Comparison of ENCODE assay signal across 21 cellular contexts in genomic region chr6:39847216-39847615, GRCh38. TPM values are rescaled to one million over a fixed set of nuclear protein-coding genes. Genes with fewer than 3 reads are reported as not detected.
DNase-seq lines count a peak whose midpoint lies in the region; ATAC-seq, FAIRE-seq and TF ChIP-seq lines count a peak whose summit lies in the region.
"Had no signal": no experiment of that assay in that cellular context is flagged by ENCODE, and none has a peak within 500 bp of the region (broad histone marks: within the 10 kb centered on the region; RNA-seq: fewer than 3 reads in every experiment).

No MANE protein-coding gene starts in this region.

- no peak overlapping the region for H3K9ac ChIP-seq in PC-3 (ENCODE audit: low read length)
- H3K9ac ChIP-seq: neural progenitor cell had no signal

- H3K27ac ChIP-seq in pancreas (no peak overlapping the region), PC-3 (ENCODE audit: low read length) (no peak overlapping the region)
- H3K27ac ChIP-seq: neural progenitor cell, SK-N-MC, upper lobe of left lung had no signal

- no peaks in the 10 kb centered on the region for H3K9me3 ChIP-seq in pancreas
- H3K9me3 ChIP-seq in PC-3 (ENCODE audit: low read length), result no peaks in the 10 kb centered on the region
- H3K9me3 ChIP-seq: upper lobe of left lung had no signal

- H3K4me3 ChIP-seq in choroid plexus epithelial cell (ENCODE audit: low read depth, low read length) (no peak overlapping the region), pancreas (no peak overlapping the region), PC-3 (ENCODE audit: low read length) (no peak overlapping the region)
- H3K4me3 ChIP-seq: neural progenitor cell, SK-N-MC, upper lobe of left lung had no signal

- ATAC-seq in left cardiac atrium (peak; percentile 73), pancreas (peak; percentile 64 to 87 (median 80)), PC-3 (no peak)

- no TSS peak for BruUV-seq in PC-3 (replicated peaks; lab: Mats Ljungman, UMichigan)

- TF ChIP-seq CTCF in choroid plexus epithelial cell (conservative IDR thresholded peaks at IDR 0.05; ENCODE audit: low read depth, low read length) (no peak), pancreas (IDR thresholded peaks at IDR 0.05) (no peak), PC-3 (conservative IDR thresholded peaks at IDR 0.05; ENCODE audit: low read depth, low read length) (no peak)

- CTCF ChIA-PET in PC-3 (lab: Charles Lee), result no interaction called here

- no peaks in the 10 kb centered on the region for H3K36me3 ChIP-seq in pancreas
- no peaks in the 10 kb centered on the region for H3K36me3 ChIP-seq in PC-3 (ENCODE audit: low read depth, low read length)
- H3K36me3 ChIP-seq: neural progenitor cell, upper lobe of left lung had no signal

- no peak overlapping the region for H2AFZ ChIP-seq in PC-3 (ENCODE audit: low read length)
- H2AFZ ChIP-seq: neural progenitor cell had no signal

- H3K4me2 ChIP-seq in PC-3 (ENCODE audit: low read length), result no peak overlapping the region
- H3K4me2 ChIP-seq: neural progenitor cell had no signal

- no peaks in the 10 kb centered on the region for H3K9me2 ChIP-seq in PC-3 (replicated peaks; ENCODE audit: low read length)

- POLR2A ChIA-PET in PC-3 (lab: Charles Lee; ENCODE audit: unreplicated experiment), result no interaction called here

- H3K4me1 ChIP-seq in pancreas (peaks cover 9 to 14% (median 11%) of the 10 kb centered on the region in 3 donors), PC-3 (ENCODE audit: insufficient read depth, low read length) (no peaks in the 10 kb centered on the region)
- H3K4me1 ChIP-seq: neural progenitor cell had no signal

- H3K27me3 ChIP-seq in pancreas (no peaks in the 10 kb centered on the region), PC-3 (ENCODE audit: low read length) (no peaks in the 10 kb centered on the region)
- H3K27me3 ChIP-seq: neural progenitor cell, upper lobe of left lung had no signal

- intact Hi-C loops in left cardiac atrium (cut with DNase I), result no loop called here
- intact Hi-C loops in pancreas (cut with DNase I), result no loop called here
- intact Hi-C loops in PC-3 (cut with micrococcal nuclease), result no loop called here

- no peak for FAIRE-seq in pancreas (lab: Jason Lieb, UNC)
- FAIRE-seq: A204.1, islet of Langerhans had no signal

- H4K20me1 ChIP-seq in PC-3 (ENCODE audit: low read length), result no peaks in the 10 kb centered on the region

- H3K79me2 ChIP-seq in PC-3 (ENCODE audit: low read length), result no peaks in the 10 kb centered on the region

- peak; percentile 28 for DNase-seq in AG08396 (ENCODE audit: low spot score)
- DNase-seq in choroid plexus epithelial cell (ENCODE audit: low read depth), result peak; percentile 30
- DNase-seq in left cardiac atrium, result peak; percentile 72
- DNase-seq in pancreas, result peak in 5 of 6 donors; percentile 36 to 69 (median 67)
- DNase-seq in NCI-H187 treated with DMSO at 0.1 percent for 48 hours (lab: John Stamatoyannopoulos, UW), result no peak
- DNase-seq in superior temporal gyrus (ENCODE audit: extremely low spot score), result no peak
- no peak for DNase-seq in NCI-H774 (lab: John Stamatoyannopoulos, UW)
- DNase-seq in PC-3, result no peak
- DNase-seq: activated naive CD4-positive, alpha-beta T cell treated with anti-CD3 and anti-CD28 coated beads, Interleukin-2, amount 50 U/mL, for 16 hours; CD4-positive, CD25-positive, alpha-beta regulatory T cell; effector memory CD4-positive, alpha-beta T cell; NCI-H2081; NCI-H524; stimulated activated CD4-positive, alpha-beta T cell treated with anti-CD3 and anti-CD28 coated beads, Interleukin-4, amount 100 ng/mL, for 24 hours; stimulated activated CD8-positive, alpha-beta memory T cell treated with anti-CD3 and anti-CD28 coated beads, Interleukin-4, amount 100 ng/mL, for 48 hours; upper lobe of left lung had no signal

- H3F3A ChIP-seq in PC-3 (ENCODE audit: low read length, unreplicated experiment), result no peaks in the 10 kb centered on the region

- 32 to 51% methylated on average over 10 of the region's 10 CpGs for WGBS in pancreas, 2 donors

RNA-seq across cellular contexts. Expression of gene DAAM2, which starts 55.0 kb away (rescaled TPM):
- total RNA-seq in left cardiac atrium (10 to 100 TPM; 14.7 to 15.8 TPM), pancreas (1 to 10 TPM; 4.0 to 9.0 (median 7.2) TPM), PC-3 (2014; rRNA removed) (not detected in 2 replicates)
- 10 to 100 TPM in 1 of 2 donors, 1 to 10 TPM in 1; 4.6 to 10.5 TPM for polyA plus RNA-seq in pancreas
- total RNA-seq: CD4-positive, CD25-positive, alpha-beta regulatory T cell had no signal
- polyA plus RNA-seq: CD4-positive, CD25-positive, alpha-beta regulatory T cell; IgD-negative memory B cell had no signal

Comparison
In these comparisons a context has a peak if more than half of its experiments do, and no peak if none do; other contexts are left out.
1. DNase-seq: peak in AG08396 (single experiment), choroid plexus epithelial cell (single experiment), left cardiac atrium (single experiment) and pancreas (5 of 6); none in NCI-H187 treated with DMSO at 0.1 percent for 48 hours (single experiment), superior temporal gyrus (single experiment), NCI-H774 (single experiment) and PC-3 (single experiment).